ENCODE assay signal across 18 cellular contexts in the genomic region with DNA sequence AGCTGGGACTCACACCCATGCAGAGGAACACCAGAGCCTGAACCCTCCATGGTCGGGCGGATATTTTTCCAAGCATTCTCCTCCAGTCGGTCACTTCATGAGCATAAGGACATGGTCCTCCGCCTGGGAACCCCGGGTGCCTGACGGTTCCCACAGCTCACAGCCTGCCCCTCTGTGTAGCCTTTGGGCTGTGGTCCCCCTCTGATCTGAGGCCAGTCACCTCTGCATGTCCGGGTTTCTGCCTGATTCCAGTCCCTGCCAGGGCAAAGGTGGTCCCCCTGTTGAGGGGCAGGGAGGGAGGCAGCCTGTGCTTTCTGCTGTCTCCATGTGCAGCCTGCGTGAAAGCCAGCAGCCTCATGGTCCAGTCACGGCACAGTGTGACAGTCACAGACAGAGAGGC.
A peak's percentile ranks its signal among the peaks of the same experiment; 100 is the strongest.
DNase-seq lines count a peak whose midpoint lies in the region; ATAC-seq, FAIRE-seq and TF ChIP-seq lines count a peak whose summit lies in the region.
"Had no signal": no experiment of that assay in that cellular context is flagged by ENCODE, and none has a peak within 500 bp of the region (broad histone marks: within the 10 kb centered on the region; RNA-seq: fewer than 3 reads in every experiment).

No MANE protein-coding gene starts in this region.

- peaks cover 21% of the 10 kb centered on the region for H3K27me3 Mint-ChIP-seq in activated CD4-positive, alpha-beta T cell treated with anti-CD3 and anti-CD28 coated beads, Interleukin-2, amount 10 ng/mL, durations not matched to agents 24 days and 14 days

- no peak for TF ChIP-seq POLR2A in H1 (IDR thresholded peaks at IDR 0.05; ENCODE audit: control extremely low read depth in 1 of 2, low read depth in 2 of 2, low read length in 2 of 2)

- no peaks in the 10 kb centered on the region for H3K36me3 Mint-ChIP-seq in activated CD4-positive, alpha-beta T cell treated with anti-CD3 and anti-CD28 coated beads, Interleukin-2, amount 10 ng/mL, durations not matched to agents 24 days and 14 days (ENCODE audit: low read depth)
- H3K36me3 Mint-ChIP-seq: CD14-positive monocyte; CD8-positive, alpha-beta T cell had no signal

- H3K4me2 ChIP-seq in H1 (ENCODE audit: insufficient read depth in 1 of 2, low read depth in 2 of 2, low read length in 2 of 2) = no peak overlapping the region
- H3K4me2 ChIP-seq: A549 had no signal

- CTCF ChIA-PET in H1 (lab: Charles Lee; ENCODE audit: partially characterized antibody) = interaction anchor here (0.6 to 1.5 kb wide), 2 partner anchors 11 to 240 kb away, joined by 3 read pairs; no protein-coding TSS in a partner anchor

- H3K9me3 Mint-ChIP-seq in activated CD4-positive, alpha-beta T cell treated with anti-CD3 and anti-CD28 coated beads, Interleukin-2, amount 10 ng/mL, durations not matched to agents 24 days and 14 days = no peaks in the 10 kb centered on the region
- H3K9me3 Mint-ChIP-seq: CD8-positive, alpha-beta T cell had no signal

- H2BK15ac ChIP-seq in H1 (ENCODE audit: low read length) = no peak overlapping the region

- no peaks in the 10 kb centered on the region for H4K20me1 ChIP-seq in H1 (replicated peaks in 1 of 2; ENCODE audit: control insufficient read depth in 1 of 2, insufficient read depth in 2 of 2, low read length in 2 of 2)

- no peak overlapping the region for H3K23ac ChIP-seq in H1 (ENCODE audit: insufficient read length)

- H3K4ac ChIP-seq in H1 (replicated peaks; ENCODE audit: insufficient read length, low read depth, low read length) = no peak overlapping the region

- no peak overlapping the region for H2AK5ac ChIP-seq in H1 (ENCODE audit: low read depth, low read length)

- no peak for FAIRE-seq in H1 (lab: Jason Lieb, UNC)
- FAIRE-seq: A549, D721Med, GM12892, H54 had no signal

- H3K14ac ChIP-seq in H1 (ENCODE audit: insufficient read length) = no peak overlapping the region

- H3K4me1 ChIP-seq in RWPE2 (ENCODE audit: insufficient read depth, poor library complexity, severe bottlenecking) = peaks cover 5% of the 10 kb centered on the region
- H3K4me1 ChIP-seq in H1 (replicated peaks in 1 of 4; ENCODE audit: control insufficient read depth in 3 of 4, insufficient read depth in 4 of 4, low read length in 3 of 4) = no peaks in the 10 kb centered on the region
- H3K4me1 ChIP-seq: A549 had no signal

- H3K9me3 ChIP-seq in RWPE2 (ENCODE audit: severe bottlenecking) (no peaks in the 10 kb centered on the region), H1 (ENCODE audit: insufficient read depth in 2 of 2, low read depth in 1 of 2, low read length in 1 of 2) (no peaks in the 10 kb centered on the region)
- H3K9me3 ChIP-seq: A549 had no signal

- 76% methylated on average over 9 of the region's 9 CpGs; no CpG with 5 or more reads in 1 of the 2 experiments for WGBS in H1 (ENCODE audit: extremely low coverage in 1 of 2, insufficient coverage in 1 of 2, insufficient read length in 1 of 2, insufficient replicate concordance in 2 of 2, low coverage in 1 of 2, low lambda C conversion rate in 2 of 2, missing lambda C conversion rate in 1 of 2), 2 experiments

- no peaks in the 10 kb centered on the region; the same call in 1 of the 2 replicates for H3K79me1 ChIP-seq in H1 (ENCODE audit: low read depth, low read length)

- no peak overlapping the region for H2BK5ac ChIP-seq in H1 (ENCODE audit: low read depth, low read length)

- no peaks in the 10 kb centered on the region for H3K79me2 ChIP-seq in H1 (ENCODE audit: control insufficient read depth in 1 of 2, insufficient read depth in 2 of 2, low read length in 2 of 2)

- H3K36me3 ChIP-seq in RWPE2 (ENCODE audit: low read depth) (no peaks in the 10 kb centered on the region), H1 (ENCODE audit: control insufficient read depth in 2 of 4, insufficient read depth in 4 of 4, low read length in 3 of 4) (no peaks in the 10 kb centered on the region)

- TF ChIP-seq CTCF in RWPE2 (IDR thresholded peaks at IDR 0.05; ENCODE audit: poor library complexity, severe bottlenecking) (no peak), H1 (IDR thresholded peaks at IDR 0.05; ENCODE audit: control extremely low read depth in 1 of 3, insufficient read depth in 1 of 3, low read depth in 1 of 3, low read length in 3 of 3) (no peak)

- TF ChIP-seq EP300 in H1 (IDR thresholded peaks at IDR 0.05; ENCODE audit: borderline replicate concordance in 1 of 2, low read depth in 2 of 2, low read length in 2 of 2) = no peak

- TF ChIP-seq RAD21 in H1 (IDR thresholded peaks at IDR 0.05 in 1 of 2, conservative IDR thresholded peaks at IDR 0.05 in 1 of 2; ENCODE audit: low read depth in 2 of 2, low read length in 2 of 2) = no peak

- H3K4me3 ChIP-seq in RWPE2 (ENCODE audit: severe bottlenecking) (no peak overlapping the region), H1 (ENCODE audit: extremely low read depth in 1 of 4, insufficient read depth in 2 of 4, low read depth in 3 of 4, low read length in 4 of 4) (no peak overlapping the region)
- H3K4me3 ChIP-seq: A549 had no signal

- H3K4me1 Mint-ChIP-seq in activated CD4-positive, alpha-beta T cell treated with anti-CD3 and anti-CD28 coated beads, Interleukin-2, amount 10 ng/mL, durations not matched to agents 24 days and 14 days = peaks cover 8% of the 10 kb centered on the region

- no peak overlapping the region for H3K56ac ChIP-seq in H1 (replicated peaks; ENCODE audit: insufficient read length, low read depth, low read length)

- H4K5ac ChIP-seq in H1 (ENCODE audit: insufficient read length, low read depth, low read length) = no peak overlapping the region

- no peak overlapping the region for H4K91ac ChIP-seq in H1 (replicated peaks; ENCODE audit: insufficient read length, low read length)

- no peaks in the 10 kb centered on the region for H3K23me2 ChIP-seq in H1 (ENCODE audit: low read depth, low read length)

- intact Hi-C loops in posterior vena cava (cut with DNase I) = no loop called here
- intact Hi-C loops in activated CD4-positive, alpha-beta T cell treated with anti-CD3 and anti-CD28 coated beads, Interleukin-2, amount 10 ng/mL, durations not matched to agents 24 days and 14 days (cut with micrococcal nuclease) = no loop called here

- no peak overlapping the region for H2BK120ac ChIP-seq in H1 (replicated peaks; ENCODE audit: low read depth, low read length)

- POLR2A ChIA-PET in H1 (lab: Charles Lee; ENCODE audit: partially characterized antibody) = no interaction called here

- no peak overlapping the region for H3K9ac ChIP-seq in H1 (replicated peaks in 1 of 4; ENCODE audit: extremely low read depth in 1 of 4, low read depth in 3 of 4, low read length in 3 of 4)

- H2BK20ac ChIP-seq in H1 (ENCODE audit: low read length) = no peak overlapping the region

- peak; percentile 58 for DNase-seq in RWPE2 (ENCODE audit: low spot score)
- no peak for DNase-seq in H1 (ENCODE audit: low read depth in 1 of 2, low spot score in 2 of 2)
- DNase-seq in posterior vena cava (ENCODE audit: low spot score) = peak; percentile 63
- no peak for DNase-seq in AG08395 (ENCODE audit: low spot score)
- DNase-seq in activated CD4-positive, alpha-beta T cell treated with anti-CD3 and anti-CD28 coated beads, Interleukin-2, amount 10 ng/mL, durations not matched to agents 24 days and 14 days = no peak
- DNase-seq: CD8-positive, alpha-beta T cell; COR-L47; DMS153; DND-41; GDM1 had no signal

- H4K8ac ChIP-seq in H1 (ENCODE audit: extremely low read depth, insufficient read depth, low read length) = 0 out of 2 replicates have a peak overlapping the region, but pooled peaks have one; percentile 3

- no peaks in the 10 kb centered on the region for H3K27me3 ChIP-seq in RWPE2 (ENCODE audit: insufficient read depth, poor library complexity, severe bottlenecking)
- H3K27me3 ChIP-seq in H1 (replicated peaks in 1 of 4; ENCODE audit: control insufficient read depth in 3 of 4, extremely low read depth in 1 of 4, insufficient read depth in 3 of 4, low read length in 3 of 4) = no peaks in the 10 kb centered on the region; a peak in 1 of 7 replicates

- no peak overlapping the region for H3K27ac ChIP-seq in RWPE2 (ENCODE audit: poor library complexity, severe bottlenecking)
- H3K27ac ChIP-seq in H1 (ENCODE audit: low read depth, low read length) = no peak overlapping the region
- H3K27ac ChIP-seq: A549, HL-60 had no signal

- no peak for ATAC-seq in RWPE2 (ENCODE audit: low read depth)
- ATAC-seq in GM19023 (IDR thresholded peaks at IDR 0.05; ENCODE audit: unreplicated experiment) = no peak
- ATAC-seq: CD8-positive, alpha-beta T cell; HCT116 had no signal

- H2AFZ ChIP-seq in H1 (ENCODE audit: low read length) = no peak overlapping the region

- no peak overlapping the region for H2BK12ac ChIP-seq in H1 (ENCODE audit: low read depth, low read length)

- no peak overlapping the region for H3K27ac Mint-ChIP-seq in activated CD4-positive, alpha-beta T cell treated with anti-CD3 and anti-CD28 coated beads, Interleukin-2, amount 10 ng/mL, durations not matched to agents 24 days and 14 days
- H3K27ac Mint-ChIP-seq: CD8-positive, alpha-beta T cell had no signal

- no peak overlapping the region for H3K4me3 Mint-ChIP-seq in activated CD4-positive, alpha-beta T cell treated with anti-CD3 and anti-CD28 coated beads, Interleukin-2, amount 10 ng/mL, durations not matched to agents 24 days and 14 days
- H3K4me3 Mint-ChIP-seq: CD14-positive monocyte; CD8-positive, alpha-beta T cell had no signal

- H3K18ac ChIP-seq in H1 (ENCODE audit: extremely low read depth, low read length) = no peak overlapping the region

TF ChIP-seq in H1, 55 proteins besides CTCF, POLR2A, EP300 and RAD21 (continues in another document):
- TF ChIP-seq CHD1 (IDR thresholded peaks at IDR 0.05; ENCODE audit: low read depth, low read length) (no peak), RNF2 (IDR thresholded peaks at IDR 0.05; ENCODE audit: borderline replicate concordance, low read depth, low read length, missing control alignments, poor library complexity, severe bottlenecking) (no peak), BRCA1 (IDR thresholded peaks at IDR 0.05; ENCODE audit: low read depth, low read length) (no peak), SUZ12 (IDR thresholded peaks at IDR 0.05; ENCODE audit: low read length) (no peak), MAFK (IDR thresholded peaks at IDR 0.05; ENCODE audit: low read depth, low read length) (no peak), SP1 (IDR thresholded peaks at IDR 0.05; ENCODE audit: low read depth, low read length) (no peak), JUND (IDR thresholded peaks at IDR 0.05; ENCODE audit: low read length) (no peak), TCF12 (IDR thresholded peaks at IDR 0.05; ENCODE audit: low read depth, low read length) (no peak), YY1 (IDR thresholded peaks at IDR 0.05; ENCODE audit: low read depth, low read length) (no peak), GTF2F1 (IDR thresholded peaks at IDR 0.05; ENCODE audit: borderline replicate concordance, low read depth, low read length) (no peak), RBBP5 (IDR thresholded peaks at IDR 0.05; ENCODE audit: borderline replicate concordance, low read depth, low read length) (no peak), CHD2 (IDR thresholded peaks at IDR 0.05; ENCODE audit: low read length) (no peak)

Comparison
In these comparisons a context has a peak if more than half of its experiments do, and no peak if none do; other contexts are left out.
1. DNase-seq: peak in RWPE2 (single experiment) and posterior vena cava (single experiment); none in H1 (0 of 2), AG08395 (single experiment) and activated CD4-positive, alpha-beta T cell treated with anti-CD3 and anti-CD28 coated beads, Interleukin-2, amount 10 ng/mL, durations not matched to agents 24 days and 14 days (single experiment).